ENCODE assay signal across 16 cellular contexts in the genomic region with DNA sequence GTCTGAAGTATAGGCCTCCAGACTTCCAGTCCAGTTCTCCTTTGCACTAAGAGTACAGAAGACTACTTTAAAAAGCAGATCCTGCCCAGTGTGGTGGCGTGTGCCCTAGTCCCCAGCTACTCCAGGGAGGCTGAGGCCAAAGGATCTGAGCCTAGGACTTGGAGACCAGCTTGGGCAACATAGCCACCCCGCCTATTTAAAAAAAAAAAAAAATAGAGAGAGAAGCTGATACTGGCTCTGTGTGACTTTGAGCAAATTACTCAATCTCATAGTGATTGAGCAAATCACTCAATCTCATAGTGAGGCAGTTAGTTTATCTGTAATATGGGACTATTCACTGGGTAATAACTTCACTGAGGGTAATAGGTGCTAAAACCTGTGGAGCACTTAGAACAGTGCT.
"Had no signal": no experiment of that assay in that cellular context is flagged by ENCODE, and none has a peak within 500 bp of the region (broad histone marks: within the 10 kb centered on the region; RNA-seq: fewer than 3 reads in every experiment).

No MANE protein-coding gene starts in this region.

- DNase-seq: activated CD4-positive, CD25-positive, alpha-beta regulatory T cell treated with anti-CD3 and anti-CD28 coated beads, Interleukin-2, amount 50 U/mL, for 72 hours; activated gamma-delta T cell; activated naive CD4-positive, alpha-beta T cell treated with anti-CD3 and anti-CD28 coated beads, Interleukin-2, amount 50 U/mL, for 16 hours; activated naive CD8-positive, alpha-beta T cell treated with anti-CD3 and anti-CD28 coated beads, Interleukin-2, amount 50 U/mL, for 24 hours; activated T-cell treated with anti-CD3 and anti-CD28 coated beads, Interleukin-2, amount 50 U/mL, for 72 hours; left colon; mammary epithelial cell; midbrain; natural killer cell; retina; spleen; stimulated activated CD4-positive, alpha-beta T cell treated with anti-CD3 and anti-CD28 coated beads, Interleukin-4, amount 100 ng/mL, for 1 hour; stimulated activated naive CD4-positive, alpha-beta T cell; T-helper 1 cell; testis; WERI-Rb-1 had no signal

- ATAC-seq: activated naive CD8-positive, alpha-beta T cell treated with anti-CD3 and anti-CD28 coated beads, Interleukin-2, amount 50 U/mL, for 24 hours; activated T-cell treated with anti-CD3 and anti-CD28 coated beads, Interleukin-2, amount 50 U/mL, for 72 hours; left colon; natural killer cell had no signal
